8 cellular contexts compared by ENCODE assay signal in genomic region chr17:1108810-1109605, GRCh38.
DNase-seq lines count a peak whose midpoint lies in the region; ATAC-seq and TF ChIP-seq lines count a peak whose summit lies in the region.

No MANE protein-coding gene starts in this region.

- H3K27me3 Mint-ChIP-seq in CD8-positive, alpha-beta memory T cell, result no peaks in the 10 kb centered on the region
- H3K27me3 Mint-ChIP-seq in activated naive CD8-positive, alpha-beta T cell treated with anti-CD3 and anti-CD28 coated beads, Interleukin-2, amount 10 ng/mL, durations not matched to agents 7 days and 5 days, result no peaks in the 10 kb centered on the region

- TF ChIP-seq EP300 in SK-N-SH (IDR thresholded peaks at IDR 0.05; ENCODE audit: borderline replicate concordance in 1 of 2, low read depth in 1 of 2, low read length in 1 of 2) (no peak), sigmoid colon (IDR thresholded peaks at IDR 0.05) (no peak)

- peaks cover 23% of the 10 kb centered on the region for H3F3A ChIP-seq in SK-N-SH (replicated peaks; ENCODE audit: insufficient read depth)

- no peaks in the 10 kb centered on the region for H3K9me2 ChIP-seq in SK-N-SH

- no peak for TF ChIP-seq POLR2A in sigmoid colon (IDR thresholded peaks at IDR 0.05)

- intact Hi-C loops in left ventricle myocardium superior (cut with micrococcal nuclease) (no loop called here), sigmoid colon (cut with DNase I) (no loop called here)

- CTCF ChIA-PET in CD8-positive, alpha-beta memory T cell (lab: Charles Lee), result interaction anchor here (1.2 to 1.5 kb wide), 2 partner anchors 12 to 14 kb away, joined by 3 to 4 read pairs; no protein-coding TSS in a partner anchor
- CTCF ChIA-PET in HEK293T (lab: Yijun Ruan, JAX) (no interaction called here), SK-N-SH (lab: Yijun Ruan, JAX) (interaction anchor here (0.9 to 1.6 kb wide), 6 partner anchors 13 to 78 kb away, joined by 3 to 7 read pairs (median 3); no protein-coding TSS in a partner anchor)

- H3K36me3 Mint-ChIP-seq in CD8-positive, alpha-beta memory T cell, result peaks cover 0 to 3% (median 1%) of the 10 kb centered on the region in 3 donors
- H3K36me3 Mint-ChIP-seq in activated naive CD8-positive, alpha-beta T cell treated with anti-CD3 and anti-CD28 coated beads, Interleukin-2, amount 10 ng/mL, durations not matched to agents 7 days and 5 days, result peaks cover 7% of the 10 kb centered on the region

- peak overlapping the region; percentile 49 for H3K4me3 ChIP-seq in CD8-positive, alpha-beta memory T cell (ENCODE audit: low read length)
- H3K4me3 ChIP-seq in SK-N-SH (ENCODE audit: low read depth in 2 of 2, low read length in 1 of 2) (peak overlapping the region; percentile 64 to 74), sigmoid colon (peak overlapping the region; percentile 66 to 80 (median 76))

- 0 out of 2 replicates have a peak overlapping the region, but pooled peaks have one; percentile 46 for H2AFZ ChIP-seq in SK-N-SH (ENCODE audit: low read depth)

- no peaks in the 10 kb centered on the region for H3K36me3 ChIP-seq in CD8-positive, alpha-beta memory T cell (ENCODE audit: insufficient read depth, low read length)
- H3K36me3 ChIP-seq in SK-N-SH (replicated peaks in 1 of 2; ENCODE audit: control insufficient read depth in 1 of 2, insufficient read depth in 2 of 2, low read length in 1 of 2), result no peaks in the 10 kb centered on the region
- H3K36me3 ChIP-seq in sigmoid colon, result no peaks in the 10 kb centered on the region

- peak overlapping the region; percentile 81 to 95 (median 87) for H3K4me3 Mint-ChIP-seq in CD8-positive, alpha-beta memory T cell
- peak overlapping the region; percentile 87 for H3K4me3 Mint-ChIP-seq in activated naive CD8-positive, alpha-beta T cell treated with anti-CD3 and anti-CD28 coated beads, Interleukin-2, amount 10 ng/mL, durations not matched to agents 7 days and 5 days

- peak; percentile 59 to 81 (median 75) for DNase-seq in CD8-positive, alpha-beta memory T cell
- DNase-seq in HEK293T (ENCODE audit: extremely low spot score) (peak; percentile 55), SK-N-SH (peak; percentile 85), left ventricle myocardium superior (peak; percentile 87), sigmoid colon (peak; percentile 80), DMS114 treated with DMSO at 0.1 percent for 48 hours (lab: John Stamatoyannopoulos, UW; ENCODE audit: unreplicated experiment) (no peak)
- DNase-seq in activated naive CD8-positive, alpha-beta T cell treated with anti-CD3 and anti-CD28 coated beads, Interleukin-2, amount 10 ng/mL, durations not matched to agents 7 days and 5 days, result peak; percentile 81

- peak overlapping the region; percentile 77 to 99 (median 89) for H3K27ac Mint-ChIP-seq in CD8-positive, alpha-beta memory T cell
- H3K27ac Mint-ChIP-seq in activated naive CD8-positive, alpha-beta T cell treated with anti-CD3 and anti-CD28 coated beads, Interleukin-2, amount 10 ng/mL, durations not matched to agents 7 days and 5 days, result peak overlapping the region; percentile 78

- no peaks in the 10 kb centered on the region for H3K27me3 ChIP-seq in CD8-positive, alpha-beta memory T cell (ENCODE audit: insufficient read depth, low read length, poor library complexity, severe bottlenecking)
- no peaks in the 10 kb centered on the region for H3K27me3 ChIP-seq in SK-N-SH (ENCODE audit: insufficient read depth)
- H3K27me3 ChIP-seq in sigmoid colon, result no peaks in the 10 kb centered on the region

- H3K4me1 ChIP-seq in CD8-positive, alpha-beta memory T cell (ENCODE audit: insufficient read depth, low read length), result peaks cover 24% of the 10 kb centered on the region
- peaks cover 33 to 46% of the 10 kb centered on the region in 2 experiments; a peak in 3 of 4 replicates for H3K4me1 ChIP-seq in SK-N-SH (ENCODE audit: control insufficient read depth in 1 of 2, insufficient read depth in 2 of 2, low read depth in 1 of 2, low read length in 1 of 2)
- H3K4me1 ChIP-seq in sigmoid colon, result peaks cover 0 to 64% (median 52%) of the 10 kb centered on the region in 4 donors

- H4K20me1 ChIP-seq in SK-N-SH (ENCODE audit: insufficient read depth), result no peaks in the 10 kb centered on the region

- POLR2A ChIA-PET in CD8-positive, alpha-beta memory T cell (lab: Charles Lee), result interaction anchor here (0.7 kb wide), 1 partner anchor 120 kb away, joined by 3 read pairs; no protein-coding TSS in a partner anchor
- POLR2A ChIA-PET in HEK293T (lab: Yijun Ruan, JAX) (no interaction called here), SK-N-SH (lab: Yijun Ruan, JAX) (no interaction called here)
- POLR2A ChIA-PET in activated naive CD8-positive, alpha-beta T cell treated with anti-CD3 and anti-CD28 coated beads, Interleukin-2, amount 10 ng/mL, durations not matched to agents 7 days and 5 days (lab: Charles Lee), result interaction anchor here (0.6 to 1.1 kb wide), 2 partner anchors 8 to 11 kb away, joined by 3 to 5 read pairs; no protein-coding TSS in a partner anchor

- TF ChIP-seq CTCF in SK-N-SH (IDR thresholded peaks at IDR 0.05) (no peak), sigmoid colon (IDR thresholded peaks at IDR 0.05) (no peak)

- WGBS in SK-N-SH (ENCODE audit: low lambda C conversion rate), result 5% methylated on average over 4 of the region's 99 CpGs
- whole genome bisulfite sequencing in sigmoid colon, 2 donors, result 1% methylated on average over 99 of the region's 99 CpGs

- H3K79me2 ChIP-seq in SK-N-SH (ENCODE audit: insufficient read depth), result peaks cover 56% of the 10 kb centered on the region

- H3K9me3 Mint-ChIP-seq in CD8-positive, alpha-beta memory T cell, result no peaks in the 10 kb centered on the region
- no peaks in the 10 kb centered on the region for H3K9me3 Mint-ChIP-seq in activated naive CD8-positive, alpha-beta T cell treated with anti-CD3 and anti-CD28 coated beads, Interleukin-2, amount 10 ng/mL, durations not matched to agents 7 days and 5 days

- TF ChIP-seq RAD21 in SK-N-SH (IDR thresholded peaks at IDR 0.05; ENCODE audit: low read length), result no peak

- no peaks in the 10 kb centered on the region for H3K9me3 ChIP-seq in CD8-positive, alpha-beta memory T cell (ENCODE audit: low read length)
- H3K9me3 ChIP-seq in SK-N-SH (no peaks in the 10 kb centered on the region), sigmoid colon (no peaks in the 10 kb centered on the region)

- H3K4me1 Mint-ChIP-seq in CD8-positive, alpha-beta memory T cell, result peaks cover 26 to 56% (median 41%) of the 10 kb centered on the region in 3 donors
- peaks cover 32% of the 10 kb centered on the region for H3K4me1 Mint-ChIP-seq in activated naive CD8-positive, alpha-beta T cell treated with anti-CD3 and anti-CD28 coated beads, Interleukin-2, amount 10 ng/mL, durations not matched to agents 7 days and 5 days

- H3K9ac ChIP-seq in SK-N-SH, result peak overlapping the region; percentile 74

- H3K27ac ChIP-seq in CD8-positive, alpha-beta memory T cell (ENCODE audit: low read depth, low read length), result peak overlapping the region; percentile 64
- H3K27ac ChIP-seq in SK-N-SH (ENCODE audit: low read depth in 2 of 2, low read length in 1 of 2), result peak overlapping the region; percentile 82 to 98
- peak overlapping the region; percentile 89 to 93 (median 90) for H3K27ac ChIP-seq in sigmoid colon

- peak overlapping the region; percentile 95 for H3K4me2 ChIP-seq in SK-N-SH

- ATAC-seq in activated naive CD8-positive, alpha-beta T cell treated with anti-CD3 and anti-CD28 coated beads, Interleukin-2, amount 10 ng/mL, durations not matched to agents 7 days and 5 days (ENCODE audit: low read depth), result peak; percentile 78
- ATAC-seq in left ventricle myocardium superior (peak; percentile 36), GM21825 (IDR thresholded peaks at IDR 0.05; ENCODE audit: unreplicated experiment) (no peak)

TF ChIP-seq in HEK293T, 16 proteins besides CTCF, POLR2A, EP300 and RAD21:
- TF ChIP-seq ARNT (IDR thresholded peaks at IDR 0.05) (no peak), FOXA1 (IDR thresholded peaks at IDR 0.05) (no peak), SUZ12 (IDR thresholded peaks at IDR 0.05) (no peak), FOXM1 (IDR thresholded peaks at IDR 0.05; ENCODE audit: borderline replicate concordance) (peak; percentile 27; the same call in 1 of the 2 replicates)
TF ChIP-seq in HEK293T: peak in this region for 1.

TF ChIP-seq in SK-N-SH, 30 proteins besides CTCF, POLR2A, EP300 and RAD21:
- TF ChIP-seq, protein P1, sequence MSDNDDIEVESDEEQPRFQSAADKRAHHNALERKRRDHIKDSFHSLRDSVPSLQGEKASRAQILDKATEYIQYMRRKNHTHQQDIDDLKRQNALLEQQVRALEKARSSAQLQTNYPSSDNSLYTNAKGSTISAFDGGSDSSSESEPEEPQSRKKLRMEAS (IDR thresholded peaks at IDR 0.05; ENCODE audit: low read depth), result 0 out of 2 replicates have a peak, but pooled peaks have one; percentile 8
- TF ChIP-seq YY1 (IDR thresholded peaks at IDR 0.05; ENCODE audit: low read depth) (peak; percentile 59; the same call in 1 of the 2 replicates), TEAD4 (IDR thresholded peaks at IDR 0.05; ENCODE audit: borderline replicate concordance, insufficient read depth) (no peak), MXI1 (IDR thresholded peaks at IDR 0.05; ENCODE audit: low read depth, low read length) (peak; percentile 10; the same call in 1 of the 2 replicates), IRF3 (IDR thresholded peaks at IDR 0.05; ENCODE audit: low read depth, low read length) (no peak), GABPA (IDR thresholded peaks at IDR 0.05; ENCODE audit: low read depth) (0 out of 2 replicates have a peak, but pooled peaks have one; percentile 3)

Comparison
In these comparisons a context has a peak if more than half of its experiments do, and no peak if none do; other contexts are left out.
1. POLR2A ChIA-PET loops: an anchor here in CD8-positive, alpha-beta memory T cell (0.7 kb wide) and activated naive CD8-positive, alpha-beta T cell treated with anti-CD3 and anti-CD28 coated beads, Interleukin-2, amount 10 ng/mL, durations not matched to agents 7 days and 5 days (0.6 to 1.1 kb wide); none called in HEK293T and SK-N-SH.